ENCODE assay signal across 12 cellular contexts in the genomic region with DNA sequence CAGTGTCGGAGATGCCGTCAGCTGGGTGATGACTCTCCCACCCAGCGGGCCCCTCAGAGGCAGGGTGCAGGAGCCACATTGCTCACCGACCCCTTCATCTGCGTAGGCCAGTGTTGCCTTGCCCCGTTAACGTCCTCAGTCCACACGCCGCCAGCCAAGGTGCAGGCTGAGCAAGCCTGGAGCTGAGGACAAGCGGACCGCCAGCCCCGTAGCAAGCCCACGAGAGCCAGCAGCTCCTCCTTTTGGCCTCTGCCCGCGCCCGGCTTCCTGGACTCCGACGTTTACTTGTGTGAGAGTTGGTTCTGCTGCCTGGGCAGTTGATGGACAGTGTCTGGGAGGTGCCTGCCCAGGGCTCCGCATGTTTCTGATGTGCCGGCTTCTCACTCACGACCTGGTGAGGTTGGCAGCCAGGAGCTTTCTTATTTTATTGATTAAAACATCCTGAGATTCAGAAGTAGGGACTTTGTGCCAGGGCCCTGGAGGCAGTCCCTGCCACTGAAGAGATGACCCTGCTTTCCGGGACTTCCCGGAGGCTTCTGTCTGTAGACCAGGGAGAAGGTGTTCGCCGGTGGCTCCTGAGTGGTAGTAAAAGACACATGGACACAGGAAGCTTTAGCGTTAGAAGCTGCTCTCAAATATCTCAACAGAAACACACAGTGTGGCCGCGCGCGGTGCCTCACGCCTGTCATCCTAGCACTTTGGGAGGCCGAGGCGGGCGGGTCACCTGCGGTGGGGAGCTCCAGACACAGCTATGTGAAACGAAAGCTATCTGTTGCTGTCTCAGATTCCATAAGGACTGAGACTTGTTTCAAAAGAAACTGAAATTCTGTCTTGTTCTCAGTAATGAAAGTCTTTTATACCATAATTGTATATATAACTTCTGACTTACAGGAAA. TPM values are rescaled to one million over a fixed set of nuclear protein-coding genes. Genes with fewer than 3 reads are reported as not detected.
DNase-seq lines count a peak whose midpoint lies in the region; ATAC-seq, FAIRE-seq and TF ChIP-seq lines count a peak whose summit lies in the region.
"Had no signal": no experiment of that assay in that cellular context is flagged by ENCODE, and none has a peak within 500 bp of the region (broad histone marks: within the 10 kb centered on the region; RNA-seq: fewer than 3 reads in every experiment).

No MANE protein-coding gene starts in this region.

- H2AFZ ChIP-seq in neural progenitor cell (replicated peaks) (no peak overlapping the region), PC-3 (ENCODE audit: low read length) (no peak overlapping the region)

- CTCF ChIA-PET in CD4-positive, alpha-beta T cell (lab: Charles Lee) = interaction anchor here (0.7 kb wide), 1 partner anchor 76 kb away, joined by 3 read pairs; no protein-coding TSS in a partner anchor
- CTCF ChIA-PET in PC-3 (lab: Charles Lee) = no interaction called here

- peak overlapping the region; percentile 67 for H3K27ac Mint-ChIP-seq in CD4-positive, alpha-beta T cell
- peak overlapping the region in 2 of 3 donors; percentile 10 to 71 for H3K27ac Mint-ChIP-seq in IgD-negative memory B cell
- H3K27ac Mint-ChIP-seq in neural progenitor cell = no peak overlapping the region

- H3K4me1 ChIP-seq in neural progenitor cell (peaks cover 23% of the 10 kb centered on the region), PC-3 (ENCODE audit: insufficient read depth, low read length) (peaks cover 41% of the 10 kb centered on the region)

- H3K27me3 Mint-ChIP-seq in CD4-positive, alpha-beta T cell = no peaks in the 10 kb centered on the region
- H3K27me3 Mint-ChIP-seq in IgD-negative memory B cell (no peaks in the 10 kb centered on the region), neural progenitor cell (ENCODE audit: insufficient read depth, low read depth) (peaks cover 2% of the 10 kb centered on the region)

- FAIRE-seq in GM19239 (lab: Jason Lieb, UNC) = no peak
- FAIRE-seq: D721Med had no signal

- TF ChIP-seq CTCF in CD4-positive, alpha-beta T cell (IDR thresholded peaks at IDR 0.05) = no peak
- TF ChIP-seq CTCF in neural progenitor cell (IDR thresholded peaks at IDR 0.05) (no peak), PC-3 (conservative IDR thresholded peaks at IDR 0.05; ENCODE audit: low read depth, low read length) (no peak)

- no peaks in the 10 kb centered on the region for H3K9me3 ChIP-seq in CD4-positive, alpha-beta T cell (ENCODE audit: control insufficient read depth, low read length)
- H3K9me3 ChIP-seq in neural progenitor cell (ENCODE audit: low read depth) (no peaks in the 10 kb centered on the region), PC-3 (ENCODE audit: low read length) (no peaks in the 10 kb centered on the region)

- intact Hi-C loops in CD4-positive, alpha-beta T cell (cut with DNase I, micrococcal nuclease) = no loop called here
- intact Hi-C loops in PC-3 (cut with micrococcal nuclease) = no loop called here

- H3K9me2 ChIP-seq in PC-3 (replicated peaks; ENCODE audit: low read length) = no peaks in the 10 kb centered on the region

- peaks cover 100% of the 10 kb centered on the region for H4K20me1 ChIP-seq in neural progenitor cell (ENCODE audit: low read depth)
- peaks cover 58% of the 10 kb centered on the region for H4K20me1 ChIP-seq in PC-3 (ENCODE audit: low read length)

- POLR2A ChIA-PET in CD4-positive, alpha-beta T cell (lab: Charles Lee) = interaction anchor here (0.8 to 1.5 kb wide), 2 partner anchors 15 to 138 kb away, joined by 3 read pairs; partner anchors contain the start of gene FAM174C
- POLR2A ChIA-PET in PC-3 (lab: Charles Lee; ENCODE audit: unreplicated experiment) = interaction anchor here (0.6 kb wide), 1 partner anchor 31 kb away, joined by 3 read pairs; no protein-coding TSS in a partner anchor

- no peaks in the 10 kb centered on the region for H3K9me3 Mint-ChIP-seq in CD4-positive, alpha-beta T cell
- H3K9me3 Mint-ChIP-seq in IgD-negative memory B cell (no peaks in the 10 kb centered on the region), neural progenitor cell (no peaks in the 10 kb centered on the region)

- H3F3A ChIP-seq in neural progenitor cell (ENCODE audit: low read depth) (peaks cover 24% of the 10 kb centered on the region), PC-3 (ENCODE audit: low read length, unreplicated experiment) (peaks cover 7% of the 10 kb centered on the region)

- no peak overlapping the region for H3K27ac ChIP-seq in CD4-positive, alpha-beta T cell (ENCODE audit: low read depth, low read length)
- peak overlapping the region; percentile 54 for H3K27ac ChIP-seq in cingulate gyrus (ENCODE audit: low read depth, low read length)
- peak overlapping the region; percentile 14 for H3K27ac ChIP-seq in neural progenitor cell
- no peak overlapping the region for H3K27ac ChIP-seq in PC-3 (ENCODE audit: low read length)
- H3K27ac ChIP-seq: brain microvascular endothelial cell had no signal

- no peak for DNase-seq in CD4-positive, alpha-beta T cell
- no peak for DNase-seq in neural progenitor cell (ENCODE audit: low spot score)
- no peak for DNase-seq in PC-3
- DNase-seq in activated gamma-delta T cell (lab: John Stamatoyannopoulos, UW) = no peak
- no peak for DNase-seq in GM19239 (ENCODE audit: insufficient read length, low spot score)
- DNase-seq: brain microvascular endothelial cell; NCI-H1417; stimulated activated naive CD4-positive, alpha-beta T cell treated with Interleukin-2 at 50 U/mL for 16 hours had no signal

- BruUV-seq in PC-3 (replicated peaks; lab: Mats Ljungman, UMichigan) = no TSS peak

- H3K4me3 ChIP-seq in neural progenitor cell = no peak overlapping the region
- H3K4me3 ChIP-seq in PC-3 (ENCODE audit: low read length) = no peak overlapping the region

- peaks cover 74% of the 10 kb centered on the region for H3K4me1 Mint-ChIP-seq in CD4-positive, alpha-beta T cell (ENCODE audit: low read depth)
- H3K4me1 Mint-ChIP-seq in IgD-negative memory B cell (peaks cover 14 to 43% (median 28%) of the 10 kb centered on the region in 3 donors), neural progenitor cell (peaks cover 55% of the 10 kb centered on the region)

- peak overlapping the region; percentile 62 for H3K4me3 Mint-ChIP-seq in CD4-positive, alpha-beta T cell
- H3K4me3 Mint-ChIP-seq in IgD-negative memory B cell = peak overlapping the region in 2 of 4 donors; percentile 44 to 72
- no peak overlapping the region for H3K4me3 Mint-ChIP-seq in neural progenitor cell

- H3K27me3 ChIP-seq in CD4-positive, alpha-beta T cell (ENCODE audit: control insufficient read depth, insufficient read depth, low read length) = no peaks in the 10 kb centered on the region
- H3K27me3 ChIP-seq in neural progenitor cell (no peaks in the 10 kb centered on the region), PC-3 (ENCODE audit: low read length) (no peaks in the 10 kb centered on the region)
- H3K27me3 ChIP-seq: brain microvascular endothelial cell had no signal

- H3K36me3 Mint-ChIP-seq in CD4-positive, alpha-beta T cell (ENCODE audit: low read depth) = peaks cover 67% of the 10 kb centered on the region
- H3K36me3 Mint-ChIP-seq in IgD-negative memory B cell (no peaks in the 10 kb centered on the region), neural progenitor cell (peaks cover 17% of the 10 kb centered on the region)

- no peak overlapping the region for H3K9ac ChIP-seq in neural progenitor cell
- no peak overlapping the region for H3K9ac ChIP-seq in PC-3 (ENCODE audit: low read length)

- H3K36me3 ChIP-seq in neural progenitor cell (no peaks in the 10 kb centered on the region), PC-3 (ENCODE audit: low read depth, low read length) (peaks cover 14% of the 10 kb centered on the region; the same call in 1 of the 2 replicates)

- ATAC-seq in CD4-positive, alpha-beta T cell (ENCODE audit: poor library complexity) = no peak
- ATAC-seq in PC-3 = no peak
- ATAC-seq in activated CD4-positive, CD25-positive, alpha-beta regulatory T cell treated with anti-CD3 and anti-CD28 coated beads, Interleukin-2, amount 50 U/mL, for 24 hours = no peak

- H3K79me2 ChIP-seq in neural progenitor cell (ENCODE audit: low read depth) (peaks cover 100% of the 10 kb centered on the region), PC-3 (ENCODE audit: low read length) (peaks cover 99% of the 10 kb centered on the region)

- H3K4me2 ChIP-seq in neural progenitor cell = no peak overlapping the region
- no peak overlapping the region for H3K4me2 ChIP-seq in PC-3 (ENCODE audit: low read length)

RNA-seq across cellular contexts. Expression of gene DAZAP1, which starts 5.9 kb away (rescaled TPM):
- 100 to 1,000 TPM; 128 to 133 TPM for total RNA-seq in CD4-positive, alpha-beta T cell
- polyA plus RNA-seq in IgD-negative memory B cell = 7.2 TPM
- 107 and 121 TPM in 2 replicates for total RNA-seq in neural progenitor cell (ENCODE audit: low replicate concordance)
- total RNA-seq in PC-3 (2014; rRNA removed) = 177 and 178 TPM in 2 replicates

RNA-seq across cellular contexts. Expression of gene GAMT, which starts 11.9 kb away (rescaled TPM):
- total RNA-seq in CD4-positive, alpha-beta T cell = 10 to 100 TPM; 11.0 to 13.0 TPM
- 14.3 TPM for polyA plus RNA-seq in IgD-negative memory B cell
- 13.8 and 53.7 TPM in 2 replicates for total RNA-seq in neural progenitor cell (ENCODE audit: low replicate concordance)
- total RNA-seq in PC-3 (2014; rRNA removed) = 74.9 and 75.6 TPM in 2 replicates

RNA-seq across cellular contexts. Expression of gene RPS15, which starts 25.0 kb away (rescaled TPM):
- total RNA-seq in CD4-positive, alpha-beta T cell = 1,000 to 10,000 TPM; 2,193 to 2,200 TPM
- polyA plus RNA-seq in IgD-negative memory B cell = 3,226 TPM
- 1,918 and 2,648 TPM in 2 replicates for total RNA-seq in neural progenitor cell (ENCODE audit: low replicate concordance)
- 1,797 and 2,672 TPM in 2 replicates for total RNA-seq in PC-3 (2014; rRNA removed)

RNA-seq across cellular contexts. Expression of gene NDUFS7, which starts 29.5 kb away (rescaled TPM):
- 10 to 100 TPM; 40.0 to 42.6 TPM for total RNA-seq in CD4-positive, alpha-beta T cell
- 233 TPM for polyA plus RNA-seq in IgD-negative memory B cell
- 15.4 and 69.3 TPM in 2 replicates for total RNA-seq in neural progenitor cell (ENCODE audit: low replicate concordance)
- 102 and 111 TPM in 2 replicates for total RNA-seq in PC-3 (2014; rRNA removed)

RNA-seq across cellular contexts. Expression of gene APC2, which starts 36.7 kb away (rescaled TPM):
- total RNA-seq in CD4-positive, alpha-beta T cell = under 1 TPM; 0.20 to 0.30 TPM
- polyA plus RNA-seq in IgD-negative memory B cell = 0.16 TPM
- total RNA-seq in neural progenitor cell (ENCODE audit: low replicate concordance) (1.3 and 12.2 TPM in 2 replicates), PC-3 (2014; rRNA removed) (0.29 and 1.4 TPM in 2 replicates)

Comparison
In these comparisons a context has a peak if more than half of its experiments do, and no peak if none do; other contexts are left out.
1. H3K27ac ChIP-seq: peak in cingulate gyrus (single experiment) and neural progenitor cell (single experiment); none in CD4-positive, alpha-beta T cell (single experiment) and PC-3 (single experiment).